20 cellular contexts compared by ENCODE assay signal in the genomic region with DNA sequence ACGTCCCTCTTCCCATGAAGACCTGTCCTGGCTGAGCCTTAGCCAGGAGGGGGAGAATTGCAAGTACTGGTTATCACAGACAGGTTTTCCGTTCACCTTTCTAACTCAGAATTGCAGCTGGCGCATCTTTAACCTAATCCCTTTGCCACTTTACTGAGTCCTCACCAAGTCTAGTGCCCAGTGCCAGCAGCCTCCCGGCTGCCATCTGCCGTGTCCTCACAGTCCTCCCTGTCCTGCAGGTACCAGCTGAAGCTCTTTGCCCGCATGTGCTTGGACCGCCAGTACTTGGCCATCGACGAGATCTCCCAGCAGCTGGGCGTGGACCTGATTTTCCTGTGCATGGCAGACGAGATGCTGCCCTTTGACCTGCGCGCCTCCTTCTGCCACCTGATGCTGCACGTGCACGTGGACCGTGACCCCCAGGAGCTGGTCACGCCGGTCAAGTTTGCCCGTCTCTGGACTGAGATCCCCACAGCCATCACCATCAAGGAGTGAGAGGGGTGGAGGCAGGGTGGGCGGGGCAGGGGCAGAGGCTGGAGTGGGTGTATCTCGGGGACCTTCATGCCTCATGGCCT. TPM values are rescaled to one million over a fixed set of nuclear protein-coding genes. Genes with fewer than 3 reads are reported as not detected.
DNase-seq lines count a peak whose midpoint lies in the region; ATAC-seq and TF ChIP-seq lines count a peak whose summit lies in the region.
"Had no signal": no experiment of that assay in that cellular context is flagged by ENCODE, and none has a peak within 500 bp of the region (broad histone marks: within the 10 kb centered on the region; RNA-seq: fewer than 3 reads in every experiment).

No MANE protein-coding gene starts in this region.

- WGBS in right cardiac atrium: 94% methylated on average over 21 of the region's 21 CpGs

- no peak overlapping the region for H3K4me3 ChIP-seq in right cardiac atrium (ENCODE audit: low read length)
- H3K4me3 ChIP-seq in neural progenitor cell: no peak overlapping the region
- H3K4me3 ChIP-seq: GM23248, SJSA1 had no signal

- H3K9me3 ChIP-seq in right cardiac atrium (ENCODE audit: control insufficient read depth, low read length): no peaks in the 10 kb centered on the region
- H3K9me3 ChIP-seq in neural progenitor cell (ENCODE audit: low read depth): no peaks in the 10 kb centered on the region
- H3K9me3 ChIP-seq: SJSA1 had no signal

- no peaks in the 10 kb centered on the region for H3K9me3 Mint-ChIP-seq in neural progenitor cell

- H4K20me1 ChIP-seq in neural progenitor cell (ENCODE audit: low read depth): no peaks in the 10 kb centered on the region

- intact Hi-C loops in right cardiac atrium (cut with DNase I): loop anchor here in 2 of 4 donors (5.0 to 10.0 kb wide), 2 partner anchors 83 to 85 kb away; a partner anchor contains a TSS
- intact Hi-C loops in cardiac septum (cut with DNase I): no loop called here

- H3K4me2 ChIP-seq in neural progenitor cell: no peak overlapping the region

- H3K4me3 Mint-ChIP-seq in neural progenitor cell: no peak overlapping the region

- POLR2A ChIA-PET in HEK293T (lab: Yijun Ruan, JAX): no interaction called here

- H3K27ac Mint-ChIP-seq in neural progenitor cell: peak overlapping the region; percentile 42

- no peak for TF ChIP-seq CTCF in neural progenitor cell (IDR thresholded peaks at IDR 0.05)

- H3K36me3 Mint-ChIP-seq in neural progenitor cell: no peaks in the 10 kb centered on the region

- H3K4me1 ChIP-seq in right cardiac atrium (ENCODE audit: control insufficient read depth, insufficient read depth, low read length) (no peaks in the 10 kb centered on the region), neural progenitor cell (peaks cover 16% of the 10 kb centered on the region)

- H3K9ac ChIP-seq in neural progenitor cell: no peak overlapping the region
- H3K9ac ChIP-seq: GM23248 had no signal

- H3K27me3 Mint-ChIP-seq in neural progenitor cell (ENCODE audit: insufficient read depth, low read depth): peaks cover 5% of the 10 kb centered on the region

- CTCF ChIA-PET in HEK293T (lab: Yijun Ruan, JAX): interaction anchor here (1.1 kb wide), 1 partner anchor 80 kb away, joined by 5 read pairs; no protein-coding TSS in a partner anchor

- peak in 2 of 3 donors; percentile 41 to 55 for DNase-seq in right cardiac atrium
- no peak for DNase-seq in cardiac septum (ENCODE audit: low spot score)
- peak; percentile 85 for DNase-seq in cerebellum (ENCODE audit: low spot score)
- DNase-seq in neural progenitor cell (ENCODE audit: low spot score): no peak
- no peak for DNase-seq in medulla oblongata (ENCODE audit: extremely low spot score)
- DNase-seq in superior temporal gyrus (ENCODE audit: extremely low spot score): no peak
- no peak for DNase-seq in HEK293T (ENCODE audit: extremely low spot score)
- DNase-seq: DMS53; GM23248; KBM-7; NCI-H1105 treated with DMSO at 0.1 percent for 48 hours; NCI-H146; NCI-H2029; NCI-H446; NCI-H524 treated with DMSO at 0.1 percent for 48 hours; NCI-H774; NK-92 treated with Interleukin-12 subunit alpha and Interleukin-12 subunit beta, amount 100 ng/mL, for 24 hours; PC-3; Right ventricle myocardium superior had no signal

- H3K4me1 Mint-ChIP-seq in neural progenitor cell: peaks cover 23% of the 10 kb centered on the region

- no peak overlapping the region for H2AFZ ChIP-seq in neural progenitor cell (replicated peaks)
- H2AFZ ChIP-seq: GM23248 had no signal

- no peaks in the 10 kb centered on the region for H3K36me3 ChIP-seq in neural progenitor cell

- H3F3A ChIP-seq in neural progenitor cell (ENCODE audit: low read depth): peaks cover 7% of the 10 kb centered on the region

- H3K79me2 ChIP-seq in neural progenitor cell (ENCODE audit: low read depth): no peaks in the 10 kb centered on the region

- no peak for ATAC-seq in right cardiac atrium
- ATAC-seq: PC-3 had no signal

- no peak overlapping the region for H3K27ac ChIP-seq in right cardiac atrium (ENCODE audit: low read length)
- no peak overlapping the region for H3K27ac ChIP-seq in neural progenitor cell
- H3K27ac ChIP-seq: GM23248, SJSA1 had no signal

- no peaks in the 10 kb centered on the region for H3K27me3 ChIP-seq in right cardiac atrium (ENCODE audit: control insufficient read depth, insufficient read depth)
- H3K27me3 ChIP-seq in neural progenitor cell: no peaks in the 10 kb centered on the region
- H3K27me3 ChIP-seq: SJSA1 had no signal

TF ChIP-seq in HEK293T, 16 proteins besides CTCF, POLR2A, EP300 and RAD21:
- TF ChIP-seq, protein P1, sequence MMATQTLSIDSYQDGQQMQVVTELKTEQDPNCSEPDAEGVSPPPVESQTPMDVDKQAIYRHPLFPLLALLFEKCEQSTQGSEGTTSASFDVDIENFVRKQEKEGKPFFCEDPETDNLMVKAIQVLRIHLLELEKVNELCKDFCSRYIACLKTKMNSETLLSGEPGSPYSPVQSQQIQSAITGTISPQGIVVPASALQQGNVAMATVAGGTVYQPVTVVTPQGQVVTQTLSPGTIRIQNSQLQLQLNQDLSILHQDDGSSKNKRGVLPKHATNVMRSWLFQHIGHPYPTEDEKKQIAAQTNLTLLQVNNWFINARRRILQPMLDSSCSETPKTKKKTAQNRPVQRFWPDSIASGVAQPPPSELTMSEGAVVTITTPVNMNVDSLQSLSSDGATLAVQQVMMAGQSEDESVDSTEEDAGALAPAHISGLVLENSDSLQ (IDR thresholded peaks at IDR 0.05): no peak
- TF ChIP-seq FOXA1 (IDR thresholded peaks at IDR 0.05) (no peak), BHLHE40 (IDR thresholded peaks at IDR 0.05; ENCODE audit: borderline replicate concordance) (no peak), FOXM1 (IDR thresholded peaks at IDR 0.05; ENCODE audit: borderline replicate concordance) (no peak), ARNT (IDR thresholded peaks at IDR 0.05) (no peak), FOXK2 (IDR thresholded peaks at IDR 0.05) (no peak), NFRKB (IDR thresholded peaks at IDR 0.05) (no peak), CTBP1 (IDR thresholded peaks at IDR 0.05; ENCODE audit: borderline replicate concordance) (no peak), L3MBTL2 (conservative IDR thresholded peaks at IDR 0.05) (no peak), HDGF (IDR thresholded peaks at IDR 0.05; ENCODE audit: borderline replicate concordance) (no peak), TARDBP (IDR thresholded peaks at IDR 0.05) (no peak), ELF4 (IDR thresholded peaks at IDR 0.05) (no peak), LEF1 (IDR thresholded peaks at IDR 0.05; ENCODE audit: borderline replicate concordance) (no peak), SP1 (IDR thresholded peaks at IDR 0.05) (no peak), SUZ12 (IDR thresholded peaks at IDR 0.05) (no peak), ZNF384 (IDR thresholded peaks at IDR 0.05) (no peak)

RNA-seq across cellular contexts. Expression of a gene that starts 41.3 kb away (rescaled TPM):
- total RNA-seq in right cardiac atrium: 100 to 1,000 TPM; 188 to 264 (median 233) TPM
- 376 TPM for polyA plus RNA-seq in right cardiac atrium
- total RNA-seq in cardiac septum: 209 TPM
- total RNA-seq in cerebellum: 26.4 TPM
- 47.7 and 95.9 TPM in 2 replicates for total RNA-seq in neural progenitor cell (ENCODE audit: low replicate concordance)

RNA-seq across cellular contexts. Expression of a gene that starts 49.1 kb away (rescaled TPM):
- total RNA-seq in right cardiac atrium: 1 to 10 TPM; 4.7 to 9.1 (median 6.5) TPM
- 5.7 TPM for polyA plus RNA-seq in right cardiac atrium
- total RNA-seq in cardiac septum: 6.9 TPM
- 5.2 TPM for total RNA-seq in cerebellum
- total RNA-seq in neural progenitor cell (ENCODE audit: low replicate concordance): 1.5 and 3.4 TPM in 2 replicates

Comparison
In these comparisons a context has a peak if more than half of its experiments do, and no peak if none do; other contexts are left out.
1. DNase-seq: peak in right cardiac atrium (2 of 3) and cerebellum (single experiment); none in cardiac septum (single experiment), neural progenitor cell (single experiment), medulla oblongata (single experiment), superior temporal gyrus (single experiment) and HEK293T (single experiment).